26 cellular contexts compared by ENCODE assay signal in the genomic region with DNA sequence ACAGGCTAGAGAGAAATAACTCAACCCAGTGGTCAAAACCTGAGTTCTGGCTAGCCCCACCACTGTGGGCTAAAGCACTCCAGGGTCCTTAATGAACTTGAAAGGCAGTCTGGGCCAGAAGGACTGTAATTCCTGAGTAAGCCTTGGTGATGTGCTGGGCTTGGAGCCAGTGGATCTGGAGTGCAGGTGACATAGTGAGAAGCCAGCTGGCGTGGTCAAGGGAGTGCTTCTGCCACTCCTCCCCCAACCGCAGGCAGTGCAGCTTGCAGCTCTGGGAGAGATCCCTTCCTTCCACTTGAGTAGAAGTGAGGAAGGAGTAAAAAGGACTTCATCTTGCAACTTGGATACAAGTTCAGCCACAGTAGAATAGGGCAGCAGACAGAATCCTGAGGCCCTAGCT.
DNase-seq lines count a peak whose midpoint lies in the region; ATAC-seq and TF ChIP-seq lines count a peak whose summit lies in the region.
"Had no signal": no experiment of that assay in that cellular context is flagged by ENCODE, and none has a peak within 500 bp of the region (broad histone marks: within the 10 kb centered on the region; RNA-seq: fewer than 3 reads in every experiment).

No MANE protein-coding gene starts in this region.

- intact Hi-C loops in upper lobe of right lung (cut with DNase I), result no loop called here

- no peak overlapping the region for H3K4me3 ChIP-seq in upper lobe of right lung
- H3K4me3 ChIP-seq: A549, ascending aorta, PC-9, psoas muscle, stomach, tibial artery had no signal

- peak; percentile 30 for ATAC-seq in upper lobe of right lung
- ATAC-seq: A549, left cardiac atrium, psoas muscle, T-cell had no signal

- no peak for TF ChIP-seq CTCF in upper lobe of right lung (IDR thresholded peaks at IDR 0.05)

- no peaks in the 10 kb centered on the region for H3K27me3 ChIP-seq in upper lobe of right lung
- H3K27me3 ChIP-seq: ascending aorta, neutrophil, stomach, tibial artery had no signal

- H3K27ac ChIP-seq in upper lobe of right lung, result no peak overlapping the region
- H3K27ac ChIP-seq: A549, ascending aorta, epithelial cell of prostate, neutrophil, PC-9, psoas muscle, stomach, tibial artery had no signal

- H3K9me3 ChIP-seq in upper lobe of right lung, result no peaks in the 10 kb centered on the region
- H3K9me3 ChIP-seq: A549, ascending aorta, neutrophil, psoas muscle, tibial artery had no signal

- no peaks in the 10 kb centered on the region for H3K4me1 ChIP-seq in upper lobe of right lung
- H3K4me1 ChIP-seq: A549, ascending aorta, psoas muscle, stomach, tibial artery had no signal

- H3K36me3 ChIP-seq in upper lobe of right lung, result no peaks in the 10 kb centered on the region
- H3K36me3 ChIP-seq: ascending aorta, neutrophil, stomach, tibial artery had no signal

- peak; percentile 19 to 39 for DNase-seq in NCI-H2081 (lab: John Stamatoyannopoulos, UW)
- DNase-seq in NCI-H2081 treated with DMSO at 0.1 percent for 48 hours (lab: John Stamatoyannopoulos, UW), result no peak
- DNase-seq in NCI-H2029 (lab: John Stamatoyannopoulos, UW), result peak; percentile 86
- DNase-seq in RPMI7951 (ENCODE audit: low read depth), result peak; percentile 48
- no peak for DNase-seq in upper lobe of right lung
- no peak for DNase-seq in SK-N-DZ (ENCODE audit: low spot score)
- no peak for DNase-seq in NCI-H774 (lab: John Stamatoyannopoulos, UW)
- no peak for DNase-seq in SW480 (ENCODE audit: low spot score)
- DNase-seq: activated CD4-positive, alpha-beta T cell treated with anti-CD3 and anti-CD28 coated beads, Interleukin-2, amount 50 U/mL, for 48 hours; activated CD8-positive, alpha-beta memory T cell treated with anti-CD3 and anti-CD28 coated beads, Interleukin-2, amount 50 U/mL, for 48 hours; activated naive CD8-positive, alpha-beta T cell treated with anti-CD3 and anti-CD28 coated beads for 36 hours; CD8-positive, alpha-beta memory T cell; H9; head of caudate nucleus; left cardiac atrium; NCI-H1105; NK-92 treated with Interleukin-12 subunit alpha and Interleukin-12 subunit beta, amount 100 ng/mL, for 24 hours; psoas muscle; stomach; T-cell; tibial artery had no signal

Comparison
In these comparisons a context has a peak if more than half of its experiments do, and no peak if none do; other contexts are left out.
1. DNase-seq: peak in NCI-H2081 (2 of 2), NCI-H2029 (single experiment) and RPMI7951 (single experiment); none in NCI-H2081 treated with DMSO at 0.1 percent for 48 hours (single experiment), upper lobe of right lung (single experiment), SK-N-DZ (single experiment), NCI-H774 (single experiment) and SW480 (single experiment).